In the genomic region with DNA sequence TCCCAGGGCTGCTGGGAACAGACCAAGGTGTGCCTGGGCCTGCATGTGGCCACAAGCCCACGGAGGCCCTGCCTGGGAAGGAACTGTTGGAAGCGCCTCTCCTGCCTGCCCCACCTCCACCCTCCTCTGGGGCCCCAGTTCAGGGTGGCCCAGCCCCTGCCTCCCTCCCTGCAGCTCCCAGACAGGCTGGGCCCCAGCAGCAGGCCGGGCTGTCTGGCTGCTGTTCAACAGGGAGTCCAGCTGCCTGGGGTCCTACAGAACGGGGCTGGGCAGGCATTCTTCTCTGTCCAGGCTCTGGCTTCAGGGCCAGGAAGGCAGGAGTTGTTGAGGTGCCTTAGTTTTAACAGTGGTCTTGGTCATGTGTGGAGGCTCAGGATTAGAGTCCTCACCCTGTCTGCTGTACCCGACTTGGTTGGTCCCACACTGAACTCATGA, we compare ENCODE assay signal across 12 cellular contexts. TPM values are rescaled to one million over a fixed set of nuclear protein-coding genes. Genes with fewer than 3 reads are reported as not detected.
DNase-seq lines count a peak whose midpoint lies in the region; ATAC-seq and TF ChIP-seq lines count a peak whose summit lies in the region.
"Had no signal": no experiment of that assay in that cellular context is flagged by ENCODE, and none has a peak within 500 bp of the region (broad histone marks: within the 10 kb centered on the region; RNA-seq: fewer than 3 reads in every experiment).

No MANE protein-coding gene starts in this region.

- WGBS in heart left ventricle, 4 donors, result 5 to 35% (median 18%) methylated on average over 2 to 5 of the region's 5 CpGs
- WGBS in ovary, 3 donors, result 5 to 20% (median 15%) methylated on average over 5 of the region's 5 CpGs

- no peak overlapping the region for H3K4me3 ChIP-seq in heart left ventricle
- H3K4me3 ChIP-seq in ovary, result no peak overlapping the region
- H3K4me3 ChIP-seq in uterus, result no peak overlapping the region

- DNase-seq in DMS 273 (lab: John Stamatoyannopoulos, UW; ENCODE audit: unreplicated experiment) (peak; percentile 43), DMS 273 treated with DMSO at 0.1 percent for 48 hours (lab: John Stamatoyannopoulos, UW) (no peak), heart left ventricle (peak in 4 of 5 donors; percentile 40 to 73 (median 62)), ovary (peak; percentile 64 to 79 (median 68)), uterus (peak in 1 of 2 donors; percentile 58), RPMI8226 (no peak)
- DNase-seq: DND-41, NCI-H774, T-helper 17 cell had no signal

- no peaks in the 10 kb centered on the region for H3K27me3 ChIP-seq in heart left ventricle
- H3K27me3 ChIP-seq in ovary, result no peaks in the 10 kb centered on the region
- no peaks in the 10 kb centered on the region for H3K27me3 ChIP-seq in uterus

- H3K9me3 ChIP-seq in heart left ventricle (no peaks in the 10 kb centered on the region), ovary (no peaks in the 10 kb centered on the region), uterus (no peaks in the 10 kb centered on the region)

- peak overlapping the region; percentile 27 to 86 (median 72) for H3K27ac ChIP-seq in heart left ventricle
- H3K27ac ChIP-seq in ovary, result peak overlapping the region; percentile 67 to 81
- peak overlapping the region; percentile 75 to 82 for H3K27ac ChIP-seq in uterus
- H3K27ac ChIP-seq: 22Rv1 had no signal

- no peak for TF ChIP-seq EP300 in ovary (IDR thresholded peaks at IDR 0.05)

- TF ChIP-seq CTCF in heart left ventricle (IDR thresholded peaks at IDR 0.05) (no peak), ovary (IDR thresholded peaks at IDR 0.05) (no peak), uterus (IDR thresholded peaks at IDR 0.05) (peak in 1 of 4 experiments; percentile 9)

- ATAC-seq in heart left ventricle (peak; percentile 63 to 80 (median 67)), GM18870 (IDR thresholded peaks at IDR 0.05; ENCODE audit: unreplicated experiment) (no peak), GM21529 (IDR thresholded peaks at IDR 0.05; ENCODE audit: unreplicated experiment) (no peak)
- ATAC-seq: T-helper 17 cell had no signal

- H3K36me3 ChIP-seq in heart left ventricle (no peaks in the 10 kb centered on the region), ovary (no peaks in the 10 kb centered on the region), uterus (no peaks in the 10 kb centered on the region)

- H3K4me1 ChIP-seq in heart left ventricle (peaks cover 0 to 94% (median 52%) of the 10 kb centered on the region in 12 donors), ovary (ENCODE audit: insufficient read depth) (peaks cover 52% of the 10 kb centered on the region), uterus (peaks cover 8 to 25% of the 10 kb centered on the region in 2 donors)

- TF ChIP-seq POLR2A in heart left ventricle (IDR thresholded peaks at IDR 0.05) (no peak), ovary (IDR thresholded peaks at IDR 0.05) (no peak), uterus (IDR thresholded peaks at IDR 0.05) (no peak)

- intact Hi-C loops in heart left ventricle (cut with DNase I) (no loop called here), ovary (cut with DNase I) (no loop called here), uterus (cut with DNase I; ENCODE audit: low total_unique reads) (no loop called here)

RNA-seq across cellular contexts. Expression of gene PRDM11, which starts 11.8 kb away (rescaled TPM):
- 10 to 100 TPM; 14.7 to 29.6 (median 18.2) TPM for total RNA-seq in heart left ventricle
- 10 to 100 TPM in 1 of 2 donors, 1 to 10 TPM in 1; 4.5 to 19.2 TPM for polyA plus RNA-seq in heart left ventricle
- 10 to 100 TPM; 10.7 to 45.4 (median 32.2) TPM for total RNA-seq in ovary
- polyA plus RNA-seq in ovary, result 1 to 10 TPM; 8.7 to 8.9 TPM
- total RNA-seq in uterus, result 100 to 1,000 TPM in 1 of 4 donors, 10 to 100 TPM in 2, 1 to 10 TPM in 1; 7.4 to 318 (median 58.5) TPM

Comparison
In these comparisons a context has a peak if more than half of its experiments do, and no peak if none do; other contexts are left out.
1. DNase-seq: peak in DMS 273 (single experiment), heart left ventricle (4 of 5) and ovary (5 of 5); none in DMS 273 treated with DMSO at 0.1 percent for 48 hours (single experiment) and RPMI8226 (single experiment).
2. ATAC-seq: peak in heart left ventricle (4 of 4); none in GM18870 (single experiment) and GM21529 (single experiment).
3. Peak in every context shown above with its lines, with median percentiles within 50 percentile points of each other: H3K27ac ChIP-seq.